In the genomic region with DNA sequence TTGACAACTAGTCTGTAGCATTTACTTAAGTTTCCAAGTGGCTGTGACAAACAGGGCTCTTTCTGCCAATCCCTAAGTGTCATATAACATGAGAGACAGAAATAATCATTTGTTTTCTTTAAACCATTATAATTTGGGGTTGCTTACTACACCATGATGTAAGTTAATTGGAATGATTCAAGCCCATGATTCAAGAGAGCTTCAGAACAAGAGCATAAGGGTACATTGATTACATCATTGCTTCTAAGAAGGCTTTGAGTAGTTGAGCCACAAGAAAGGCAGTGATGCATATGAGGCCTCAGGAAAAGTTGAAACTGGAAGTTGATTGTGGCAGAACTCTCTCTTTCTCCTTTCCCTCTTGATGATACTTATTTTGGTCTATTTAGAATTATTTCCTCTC, we compare ENCODE assay signal across 17 cellular contexts.
DNase-seq lines count a peak whose midpoint lies in the region; ATAC-seq, FAIRE-seq and TF ChIP-seq lines count a peak whose summit lies in the region.
"Had no signal": no experiment of that assay in that cellular context is flagged by ENCODE, and none has a peak within 500 bp of the region (broad histone marks: within the 10 kb centered on the region; RNA-seq: fewer than 3 reads in every experiment).

No MANE protein-coding gene starts in this region.

- H3K4me1 Mint-ChIP-seq in astrocyte (ENCODE audit: low read depth, unreplicated experiment) (peaks cover 7% of the 10 kb centered on the region), WTC11 (peaks cover 35% of the 10 kb centered on the region)

- no peak overlapping the region for H3K4me3 ChIP-seq in astrocyte (ENCODE audit: insufficient read depth, low read depth, low read length)
- no peak overlapping the region for H3K4me3 ChIP-seq in MM.1S (ENCODE audit: low read length)
- H3K4me3 ChIP-seq: ascending aorta, prostate gland had no signal

- H3K36me3 Mint-ChIP-seq in astrocyte (ENCODE audit: low read depth, unreplicated experiment) (no peaks in the 10 kb centered on the region), WTC11 (peaks cover 11% of the 10 kb centered on the region)

- no peak overlapping the region for H3K4me2 ChIP-seq in astrocyte (ENCODE audit: low read length)
- no peak overlapping the region for H3K4me2 ChIP-seq in MM.1S (ENCODE audit: low read depth, low read length)

- H3K9me3 ChIP-seq in astrocyte (ENCODE audit: insufficient read depth, low read depth, low read length): no peaks in the 10 kb centered on the region
- no peaks in the 10 kb centered on the region for H3K9me3 ChIP-seq in MM.1S (replicated peaks; ENCODE audit: insufficient read depth, low read length)
- H3K9me3 ChIP-seq: ascending aorta, prostate gland had no signal

- peaks cover 3% of the 10 kb centered on the region for H3K9me3 Mint-ChIP-seq in astrocyte (ENCODE audit: unreplicated experiment)
- peaks cover 12% of the 10 kb centered on the region for H3K9me3 Mint-ChIP-seq in WTC11

- H3K4me3 Mint-ChIP-seq in astrocyte (ENCODE audit: unreplicated experiment): no peak overlapping the region
- H3K4me3 Mint-ChIP-seq in WTC11: no peak overlapping the region

- H3F3A ChIP-seq in MM.1S (ENCODE audit: insufficient read depth, low read length): no peaks in the 10 kb centered on the region

- TF ChIP-seq CTCF in astrocyte (IDR thresholded peaks at IDR 0.05; ENCODE audit: insufficient read depth, low read depth, low read length) (no peak), foreskin keratinocyte (conservative IDR thresholded peaks at IDR 0.05) (no peak), MM.1S (IDR thresholded peaks at IDR 0.05; ENCODE audit: low read length) (no peak), WTC11 (IDR thresholded peaks at IDR 0.05) (no peak)

- H3K27me3 Mint-ChIP-seq in astrocyte (ENCODE audit: low read depth, unreplicated experiment): no peaks in the 10 kb centered on the region
- H3K27me3 Mint-ChIP-seq in WTC11 (ENCODE audit: low read depth): no peaks in the 10 kb centered on the region

- H3K9me2 ChIP-seq in MM.1S (replicated peaks; ENCODE audit: insufficient read depth, low read length): no peaks in the 10 kb centered on the region

- no peaks in the 10 kb centered on the region for H4K20me1 ChIP-seq in astrocyte (ENCODE audit: insufficient read depth, low read length)
- no peaks in the 10 kb centered on the region for H4K20me1 ChIP-seq in MM.1S (ENCODE audit: insufficient read depth, low read length)

- FAIRE-seq in astrocyte (lab: Jason Lieb, UNC): no peak

- H3K27ac Mint-ChIP-seq in astrocyte (ENCODE audit: unreplicated experiment): peak overlapping the region; percentile 51
- H3K27ac Mint-ChIP-seq in WTC11: no peak overlapping the region

- H3K36me3 ChIP-seq in astrocyte (ENCODE audit: insufficient read depth, low read length) (no peaks in the 10 kb centered on the region), MM.1S (replicated peaks; ENCODE audit: insufficient read depth, low read length) (no peaks in the 10 kb centered on the region)
- H3K36me3 ChIP-seq: ascending aorta, prostate gland had no signal

- CTCF ChIA-PET in WTC11 (lab: Charles Lee): no interaction called here

- ATAC-seq in foreskin keratinocyte (peak; percentile 44), WTC11 (no peak)
- ATAC-seq: Panc1 had no signal

- H3K4me1 ChIP-seq in astrocyte (ENCODE audit: insufficient read depth, low read length) (no peaks in the 10 kb centered on the region), foreskin keratinocyte (peaks cover 8% of the 10 kb centered on the region), MM.1S (ENCODE audit: low read length) (peaks cover 5% of the 10 kb centered on the region; the same call in 1 of the 2 replicates)
- H3K4me1 ChIP-seq: ascending aorta, prostate gland had no signal

- POLR2A ChIA-PET in WTC11 (lab: Charles Lee): no interaction called here

- peak; percentile 7 for DNase-seq in AG08396 (ENCODE audit: low spot score)
- peak; percentile 92 for DNase-seq in HCEC 1CT
- DNase-seq in astrocyte (ENCODE audit: low read depth): peak; percentile 48
- peak; percentile 35 to 74 for DNase-seq in foreskin keratinocyte
- no peak for DNase-seq in NCI-H446 treated with DMSO at 0.1 percent for 48 hours (lab: John Stamatoyannopoulos, UW)
- no peak for DNase-seq in MM.1S
- no peak for DNase-seq in pons (ENCODE audit: low spot score)
- DNase-seq in WTC11 (ENCODE audit: low spot score): no peak
- DNase-seq: activated effector memory CD4-positive, alpha-beta T cell treated with anti-CD3 and anti-CD28 coated beads, Interleukin-2, amount 50 U/mL, for 16 hours; AML-193; NCI-H1930; stimulated activated CD4-positive, alpha-beta T cell treated with anti-CD3 and anti-CD28 coated beads, Interleukin-15, amount 100 ng/mL, for 24 hours; SW 1271 had no signal

- H2AFZ ChIP-seq in astrocyte (ENCODE audit: low read depth, low read length): no peak overlapping the region
- no peak overlapping the region for H2AFZ ChIP-seq in MM.1S (ENCODE audit: low read length)

- H3K9ac ChIP-seq in astrocyte (ENCODE audit: low read length): no peak overlapping the region
- no peak overlapping the region for H3K9ac ChIP-seq in MM.1S (ENCODE audit: low read length)

- H3K79me2 ChIP-seq in astrocyte (ENCODE audit: insufficient read depth, low read length): no peaks in the 10 kb centered on the region
- no peaks in the 10 kb centered on the region for H3K79me2 ChIP-seq in MM.1S (ENCODE audit: low read length)

- H3K27me3 ChIP-seq in astrocyte (ENCODE audit: insufficient read depth, low read length) (no peaks in the 10 kb centered on the region), foreskin keratinocyte (no peaks in the 10 kb centered on the region), MM.1S (replicated peaks; ENCODE audit: insufficient read depth, low read length) (no peaks in the 10 kb centered on the region)
- H3K27me3 ChIP-seq: ascending aorta had no signal

- no peak overlapping the region for H3K27ac ChIP-seq in astrocyte (ENCODE audit: low read depth, low read length)
- H3K27ac ChIP-seq in foreskin keratinocyte: no peak overlapping the region
- no peak overlapping the region for H3K27ac ChIP-seq in MM.1S (ENCODE audit: low read length)
- H3K27ac ChIP-seq: ascending aorta, prostate gland, VCaP had no signal

TF ChIP-seq in WTC11, 78 proteins besides CTCF, POLR2A, EP300 and RAD21:
- TF ChIP-seq, protein P1, sequence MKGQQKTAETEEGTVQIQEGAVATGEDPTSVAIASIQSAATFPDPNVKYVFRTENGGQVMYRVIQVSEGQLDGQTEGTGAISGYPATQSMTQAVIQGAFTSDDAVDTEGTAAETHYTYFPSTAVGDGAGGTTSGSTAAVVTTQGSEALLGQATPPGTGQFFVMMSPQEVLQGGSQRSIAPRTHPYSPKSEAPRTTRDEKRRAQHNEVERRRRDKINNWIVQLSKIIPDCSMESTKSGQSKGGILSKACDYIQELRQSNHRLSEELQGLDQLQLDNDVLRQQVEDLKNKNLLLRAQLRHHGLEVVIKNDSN (CRISPR knock-in tag; IDR thresholded peaks at IDR 0.05): no peak
- no peak for TF ChIP-seq MXD4 (CRISPR knock-in tag; IDR thresholded peaks at IDR 0.05; ENCODE audit: borderline replicate concordance)

Comparison
In these comparisons a context has a peak if more than half of its experiments do, and no peak if none do; other contexts are left out.
1. DNase-seq: peak in AG08396 (single experiment), HCEC 1CT (single experiment), astrocyte (single experiment) and foreskin keratinocyte (2 of 2); none in NCI-H446 treated with DMSO at 0.1 percent for 48 hours (single experiment), MM.1S (single experiment), pons (single experiment) and WTC11 (single experiment).